ENCODE assay signal across 11 cellular contexts in genomic region chr10:71737356-71738172, GRCh38. TPM values are rescaled to one million over a fixed set of nuclear protein-coding genes. Genes with fewer than 3 reads are reported as not detected.
A peak's percentile ranks its signal among the peaks of the same experiment; 100 is the strongest.
DNase-seq lines count a peak whose midpoint lies in the region; ATAC-seq and TF ChIP-seq lines count a peak whose summit lies in the region.
"Had no signal": no experiment of that assay in that cellular context is flagged by ENCODE, and none has a peak within 500 bp of the region (broad histone marks: within the 10 kb centered on the region; RNA-seq: fewer than 3 reads in every experiment).

No MANE protein-coding gene starts in this region.

- POLR2A ChIA-PET in T-cell (lab: Charles Lee), result interaction anchor here in 1 of 2 donors (0.5 kb wide), 1 partner anchor 622 kb away, joined by 8 read pairs; no protein-coding TSS in a partner anchor

- no peak overlapping the region for H3K4me3 Mint-ChIP-seq in T-helper 2 cell treated with Interferon-gamma antibody and Interleukin-4, amounts not matched to agents 5 μg/mL and 100 μg/mL, for 36 hours
- peak overlapping the region in 1 of 3 donors; percentile 68 for H3K4me3 Mint-ChIP-seq in T-cell

- no peak overlapping the region for H3K4me3 ChIP-seq in epithelial cell of esophagus (ENCODE audit: low read length)
- H3K4me3 ChIP-seq: dorsolateral prefrontal cortex had no signal

- H3K4me1 Mint-ChIP-seq in T-helper 2 cell treated with Interferon-gamma antibody and Interleukin-4, amounts not matched to agents 5 μg/mL and 100 μg/mL, for 36 hours (ENCODE audit: low read depth), result peaks cover 77% of the 10 kb centered on the region
- H3K4me1 Mint-ChIP-seq in T-cell, result peaks cover 96 to 99% (median 99%) of the 10 kb centered on the region in 3 donors

- ATAC-seq in T-cell (replicated peaks in 1 of 4) (no peak), HG03460 (IDR thresholded peaks at IDR 0.05; ENCODE audit: unreplicated experiment) (no peak), HG03045 (IDR thresholded peaks at IDR 0.05; ENCODE audit: unreplicated experiment) (no peak)

- peaks cover 5% of the 10 kb centered on the region for H3K36me3 Mint-ChIP-seq in T-helper 2 cell treated with Interferon-gamma antibody and Interleukin-4, amounts not matched to agents 5 μg/mL and 100 μg/mL, for 36 hours (ENCODE audit: low read depth)
- no peaks in the 10 kb centered on the region for H3K36me3 Mint-ChIP-seq in T-cell

- no peak for DNase-seq in T-helper 2 cell treated with Interferon-gamma antibody and Interleukin-4, amounts not matched to agents 5 μg/mL and 100 μg/mL, for 36 hours (ENCODE audit: low spot score)
- DNase-seq in T-helper 2 cell (no peak), T-cell (no peak), epithelial cell of esophagus (ENCODE audit: low read depth) (peak; percentile 33), cerebellar cortex (ENCODE audit: low spot score) (no peak)
- DNase-seq in stimulated activated CD4-positive, alpha-beta T cell treated with anti-CD3 and anti-CD28 coated beads, Interleukin-4, amount 100 ng/mL, for 24 hours, result peak; percentile 54
- DNase-seq: NCI-H2227 treated with DMSO at 0.1 percent for 48 hours had no signal

- TF ChIP-seq CTCF in epithelial cell of esophagus (IDR thresholded peaks at IDR 0.05; ENCODE audit: insufficient read depth, low read depth, low read length, missing control alignments), result no peak

- CTCF ChIA-PET in T-cell (lab: Charles Lee), result interaction anchor here in 1 of 2 donors (1.1 kb wide), 1 partner anchor 31 kb away, joined by 4 read pairs; no protein-coding TSS in a partner anchor

- H3K27me3 Mint-ChIP-seq in T-helper 2 cell treated with Interferon-gamma antibody and Interleukin-4, amounts not matched to agents 5 μg/mL and 100 μg/mL, for 36 hours (ENCODE audit: low read depth), result no peaks in the 10 kb centered on the region
- no peaks in the 10 kb centered on the region for H3K27me3 Mint-ChIP-seq in T-cell

- peaks cover 5% of the 10 kb centered on the region for H3K9me3 Mint-ChIP-seq in T-helper 2 cell treated with Interferon-gamma antibody and Interleukin-4, amounts not matched to agents 5 μg/mL and 100 μg/mL, for 36 hours
- no peaks in the 10 kb centered on the region for H3K9me3 Mint-ChIP-seq in T-cell

- peak overlapping the region; percentile 89 for H3K27ac Mint-ChIP-seq in T-helper 2 cell treated with Interferon-gamma antibody and Interleukin-4, amounts not matched to agents 5 μg/mL and 100 μg/mL, for 36 hours
- peak overlapping the region; percentile 98 to 100 for H3K27ac Mint-ChIP-seq in T-cell

RNA-seq across cellular contexts. Expression of gene C10orf105, which starts 18.0 kb away (rescaled TPM):
- total RNA-seq in T-cell, result under 1 TPM; 0.15 to 0.45 (median 0.16) TPM
- total RNA-seq: SK-MEL-5 had no signal

RNA-seq across cellular contexts. Expression of gene VSIR, which starts 35.8 kb away (rescaled TPM):
- 100 to 1,000 TPM in 2 of 5 donors, 10 to 100 TPM in 3; 81.4 to 134 (median 98.3) TPM for total RNA-seq in T-cell

Comparison
In these comparisons a context has a peak if more than half of its experiments do, and no peak if none do; other contexts are left out.
1. DNase-seq: peak in epithelial cell of esophagus (single experiment) and stimulated activated CD4-positive, alpha-beta T cell treated with anti-CD3 and anti-CD28 coated beads, Interleukin-4, amount 100 ng/mL, for 24 hours (single experiment); none in T-helper 2 cell treated with Interferon-gamma antibody and Interleukin-4, amounts not matched to agents 5 μg/mL and 100 μg/mL, for 36 hours (single experiment), T-helper 2 cell (0 of 5), T-cell (0 of 34) and cerebellar cortex (single experiment).